22 cellular contexts compared by ENCODE assay signal in the genomic region with DNA sequence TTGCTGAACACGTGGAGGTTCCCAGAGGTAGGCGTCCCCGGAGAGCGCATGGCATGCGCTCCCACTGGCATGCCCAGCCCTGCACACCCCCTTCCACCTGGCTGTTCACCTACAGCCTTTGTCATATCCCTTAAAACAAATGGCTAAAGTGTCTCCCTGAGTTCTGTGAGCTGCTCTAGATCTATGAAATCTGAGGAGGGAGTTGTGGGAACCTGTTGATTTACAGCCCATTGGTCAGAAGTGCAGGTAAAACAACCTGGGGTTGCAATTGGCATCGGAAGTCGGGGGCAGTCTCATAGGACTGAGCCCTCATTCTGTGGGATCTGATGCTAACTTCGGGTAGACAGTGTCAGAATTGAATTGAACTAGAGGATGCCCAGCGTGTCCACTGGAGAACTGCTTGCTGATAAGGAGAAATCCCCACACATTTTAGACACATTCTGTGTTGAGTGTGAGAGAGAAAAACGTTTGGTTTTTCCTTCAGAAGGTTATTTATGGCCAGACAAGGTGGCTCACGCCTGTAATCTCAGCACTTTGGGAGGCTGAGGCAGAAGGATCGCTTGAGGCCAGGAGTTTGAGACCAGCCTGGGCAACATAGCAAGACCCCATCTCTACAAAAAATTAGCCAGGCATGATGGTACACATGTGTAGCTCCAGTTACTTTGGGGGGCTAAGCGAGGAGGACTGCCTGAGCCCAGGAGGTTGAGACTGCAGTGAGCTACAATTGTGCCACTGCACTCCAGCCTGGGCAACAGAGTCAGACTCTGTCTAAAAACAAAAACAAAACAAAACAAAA. TPM values are rescaled to one million over a fixed set of nuclear protein-coding genes. Genes with fewer than 3 reads are reported as not detected.
DNase-seq lines count a peak whose midpoint lies in the region; ATAC-seq, FAIRE-seq and TF ChIP-seq lines count a peak whose summit lies in the region.
"Had no signal": no experiment of that assay in that cellular context is flagged by ENCODE, and none has a peak within 500 bp of the region (broad histone marks: within the 10 kb centered on the region; RNA-seq: fewer than 3 reads in every experiment).

No MANE protein-coding gene starts in this region.

- TF ChIP-seq RAD21 in HepG2 (CRISPR knock-in tag; IDR thresholded peaks at IDR 0.05) (no peak), K562 (CRISPR knock-in tag; conservative IDR thresholded peaks at IDR 0.05 in 1 of 2, IDR thresholded peaks at IDR 0.05 in 1 of 2) (no peak)

- no peak for DNase-seq in HepG2 (ENCODE audit: low spot score)
- DNase-seq in right lobe of liver, result no peak
- DNase-seq in NCI-H69 (lab: John Stamatoyannopoulos, UW), result peak; percentile 25
- no peak for DNase-seq in K562 (ENCODE audit: extremely low read depth in 1 of 4, low spot score in 3 of 4)
- no peak for DNase-seq in type B pancreatic cell (ENCODE audit: extremely low spot score, unreplicated experiment)
- DNase-seq in SK-N-DZ (ENCODE audit: low spot score), result no peak
- DNase-seq in NCI-H1930 (lab: John Stamatoyannopoulos, UW), result no peak
- no peak for DNase-seq in coronary artery (ENCODE audit: low spot score)
- DNase-seq: ACHN; BE2C; C1 segment of cervical spinal cord; Caco-2; CD4-positive, alpha-beta T cell had no signal

- no peak overlapping the region for H3K4me3 ChIP-seq in HepG2 (replicated peaks in 1 of 3; ENCODE audit: insufficient read depth in 1 of 3, low read depth in 2 of 3, low read length in 3 of 3)
- H3K4me3 ChIP-seq in right lobe of liver, result no peak overlapping the region
- H3K4me3 ChIP-seq in K562, result no peak overlapping the region
- H3K4me3 ChIP-seq in coronary artery, result no peak overlapping the region
- H3K4me3 ChIP-seq: HAP-1 had no signal

- H4K20me1 ChIP-seq in HepG2 (ENCODE audit: insufficient read depth, low read length), result no peaks in the 10 kb centered on the region
- peaks cover 4% of the 10 kb centered on the region; the same call in 1 of the 2 replicates for H4K20me1 ChIP-seq in K562 (replicated peaks; ENCODE audit: control insufficient read depth, insufficient read depth, low read length)

- ATAC-seq in HepG2 (no peak), right lobe of liver (no peak), K562 (no peak)

- TF ChIP-seq POLR2A in HepG2 (IDR thresholded peaks at IDR 0.05; ENCODE audit: insufficient read depth in 1 of 2, low read depth in 2 of 2, low read length in 2 of 2), result no peak
- TF ChIP-seq POLR2A in right lobe of liver (IDR thresholded peaks at IDR 0.05), result no peak
- TF ChIP-seq POLR2A in K562 (conservative IDR thresholded peaks at IDR 0.05), result no peak

- intact Hi-C loops in HepG2 (cut with micrococcal nuclease; ENCODE audit: unreplicated experiment), result no loop called here
- intact Hi-C loops in right lobe of liver (cut with DNase I), result no loop called here
- intact Hi-C loops in K562 (cut with micrococcal nuclease), result no loop called here

- CTCF ChIA-PET in HepG2 (lab: Yijun Ruan, JAX; ENCODE audit: low intra/inter-chr PET ratio, low total read pairs), result no interaction called here
- CTCF ChIA-PET in K562 (lab: Yijun Ruan, JAX; ENCODE audit: low intra/inter-chr PET ratio), result no interaction called here

- H3K4me2 ChIP-seq in HepG2 (ENCODE audit: low read depth, low read length) (no peak overlapping the region), K562 (ENCODE audit: insufficient read depth, low read length) (no peak overlapping the region)

- H3K79me2 ChIP-seq in HepG2 (ENCODE audit: insufficient read depth, low read length) (no peaks in the 10 kb centered on the region), K562 (ENCODE audit: control insufficient read depth, insufficient read depth, low read length) (no peaks in the 10 kb centered on the region)

- no peaks in the 10 kb centered on the region for H3K36me3 Mint-ChIP-seq in type B pancreatic cell
- H3K36me3 Mint-ChIP-seq: IgD-negative memory B cell had no signal

- H3K9me3 Mint-ChIP-seq in type B pancreatic cell, result no peaks in the 10 kb centered on the region
- H3K9me3 Mint-ChIP-seq: CD4-positive, alpha-beta T cell; IgD-negative memory B cell had no signal

- H3K4me1 Mint-ChIP-seq in type B pancreatic cell (ENCODE audit: unreplicated experiment), result peaks cover 4% of the 10 kb centered on the region

- 39% methylated on average over 13 of the region's 13 CpGs for WGBS in HepG2 (ENCODE audit: low lambda C conversion rate)
- WGBS in right lobe of liver (ENCODE audit: insufficient coverage, low coverage, low lambda C conversion rate, missing lambda C conversion rate), result 70% methylated on average over 8 of the region's 13 CpGs
- 32% methylated on average over 13 of the region's 13 CpGs for WGBS in K562 (ENCODE audit: insufficient coverage, low coverage, missing lambda C conversion rate)

- H3K27me3 Mint-ChIP-seq in type B pancreatic cell, result no peaks in the 10 kb centered on the region
- H3K27me3 Mint-ChIP-seq: CD4-positive, alpha-beta T cell; IgD-negative memory B cell had no signal

- BruUV-seq in HepG2 (replicated peaks; lab: Mats Ljungman, UMichigan), result no TSS peak
- no TSS peak for BruUV-seq in K562 (replicated peaks; lab: Mats Ljungman, UMichigan)

- no peaks in the 10 kb centered on the region for H3K9me1 ChIP-seq in K562 (ENCODE audit: control insufficient read depth, insufficient read depth, low read length)

- H3K27me3 ChIP-seq in HepG2 (ENCODE audit: control insufficient read depth in 1 of 2, insufficient read depth in 2 of 2, low read length in 2 of 2) (0 out of 5 replicates have a peak, but pooled peaks cover 0 to 4% of the 10 kb centered on the region in 2 experiments), right lobe of liver (no peaks in the 10 kb centered on the region), K562 (ENCODE audit: control insufficient read depth in 2 of 2, insufficient read depth in 2 of 2, low read length in 2 of 2) (no peaks in the 10 kb centered on the region; a peak in 1 of 5 replicates)
- H3K27me3 ChIP-seq: BE2C had no signal

- TF ChIP-seq CTCF in HepG2 (CRISPR knock-in tag; IDR thresholded peaks at IDR 0.05) (no peak), right lobe of liver (IDR thresholded peaks at IDR 0.05) (no peak), K562 (IDR thresholded peaks at IDR 0.05 in 2 of 3, conservative IDR thresholded peaks at IDR 0.05 in 1 of 3; ENCODE audit: insufficient read depth in 2 of 3, low read depth in 1 of 3, low read length in 3 of 3) (no peak), type B pancreatic cell (conservative IDR thresholded peaks at IDR 0.05) (no peak), coronary artery (IDR thresholded peaks at IDR 0.05) (no peak)

- no peak overlapping the region for H3K4me3 Mint-ChIP-seq in type B pancreatic cell
- H3K4me3 Mint-ChIP-seq: CD4-positive, alpha-beta T cell; IgD-negative memory B cell had no signal

- POLR2A ChIA-PET in HepG2 (lab: Yijun Ruan, JAX), result no interaction called here
- POLR2A ChIA-PET in K562 (lab: Yijun Ruan, JAX), result interaction anchor here (0.6 to 1.5 kb wide), 2 partner anchors 8 to 1704 kb away, joined by 3 to 5 read pairs; no protein-coding TSS in a partner anchor

- H2AFZ ChIP-seq in HepG2 (ENCODE audit: low read length) (no peak overlapping the region), K562 (ENCODE audit: low read depth, low read length) (no peak overlapping the region)

- H3K27ac ChIP-seq in HepG2 (ENCODE audit: extremely low read length, insufficient read depth, low read length) (no peak overlapping the region), right lobe of liver (no peak overlapping the region), K562 (ENCODE audit: extremely low read depth, low read depth, low read length) (no peak overlapping the region), coronary artery (no peak overlapping the region)
- H3K27ac ChIP-seq: HL-60 had no signal

- TF ChIP-seq EP300 in HepG2 (IDR thresholded peaks at IDR 0.05; ENCODE audit: low read depth in 2 of 2, low read length in 2 of 2) (no peak), HepG2 (CRISPR knock-in tag; IDR thresholded peaks at IDR 0.05; ENCODE audit: borderline replicate concordance) (no peak), K562 (IDR thresholded peaks at IDR 0.05; ENCODE audit: low read length) (no peak)

- H3K27ac Mint-ChIP-seq in type B pancreatic cell, result peak overlapping the region; percentile 34
- H3K27ac Mint-ChIP-seq: CD4-positive, alpha-beta T cell; IgD-negative memory B cell had no signal

- H3K36me3 ChIP-seq in HepG2 (replicated peaks in 1 of 2; ENCODE audit: control insufficient read depth in 1 of 2, insufficient read depth in 2 of 2, low read length in 2 of 2) (no peaks in the 10 kb centered on the region), right lobe of liver (no peaks in the 10 kb centered on the region), K562 (ENCODE audit: control insufficient read depth, insufficient read depth, low read length) (no peaks in the 10 kb centered on the region)
- H3K36me3 ChIP-seq: BE2C, HAP-1 had no signal

- H3K4me1 ChIP-seq in HepG2 (ENCODE audit: insufficient read depth, low read length) (peaks cover 16% of the 10 kb centered on the region), right lobe of liver (peaks cover 0 to 7% (median 0%) of the 10 kb centered on the region in 4 donors), K562 (replicated peaks in 1 of 2; ENCODE audit: control insufficient read depth in 2 of 2, insufficient read depth in 2 of 2, low read length in 2 of 2) (peaks cover 6 to 18% of the 10 kb centered on the region in 2 experiments; a peak in 4 of 5 replicates)
- H3K4me1 ChIP-seq: BE2C, Caco-2, HAP-1 had no signal

- H3K9ac ChIP-seq in HepG2 (ENCODE audit: insufficient read depth, low read depth, low read length) (no peak overlapping the region), K562 (ENCODE audit: insufficient read depth in 1 of 2, low read depth in 2 of 2, low read length in 2 of 2) (no peak overlapping the region)

- no peak for FAIRE-seq in HepG2 (lab: Jason Lieb, UNC)
- FAIRE-seq in K562 (lab: Jason Lieb, UNC), result no peak
- FAIRE-seq: A204.1, D721Med, G401.6, GM12891, GM19239 had no signal

- in situ Hi-C loops in HepG2 (cut with HindIII; ENCODE audit: extremely low pct_ligation_motif_present, low pct_unique_long_range_greater_than_20kb), result no loop called here
- in situ Hi-C loops in K562 (cut with MboI), result no loop called here

- H3K9me3 ChIP-seq in HepG2 (ENCODE audit: low read length), result no peaks in the 10 kb centered on the region
- H3K9me3 ChIP-seq in right lobe of liver, result no peaks in the 10 kb centered on the region
- no peaks in the 10 kb centered on the region for H3K9me3 ChIP-seq in K562 (replicated peaks; ENCODE audit: control insufficient read depth, insufficient read depth, low read depth, low read length)
- H3K9me3 ChIP-seq: BE2C, Caco-2, HAP-1 had no signal

RNA-seq across cellular contexts. Expression of a gene that starts 22.1 kb away (rescaled TPM):
- total RNA-seq in HepG2 (2016; rRNA removed; fragmentation: Illumina TruSeq; extraction: Trizol) (not detected in 2 replicates), right lobe of liver (under 1 TPM in 1 of 6 experiments, not detected in 5; 0.33 TPM), K562 (2014; rRNA removed) (not detected in 2 replicates), K562 (2014; rRNA removed; fragmentation: Illumina TruSeq; extraction: Trizol) (not detected in 2 replicates), K562 (2015; rRNA removed; fragmentation: Illumina TruSeq; extraction: Trizol) (not detected in 2 replicates), K562 (2021) (not detected in 2 replicates), type B pancreatic cell (ENCODE audit: low replicate concordance) (1.4 and 26.2 TPM in 2 replicates)
- not detected in 2 replicates for total RNA-seq in HepG2 (2016; cell fraction: cytosol; rRNA removed; fragmentation: Illumina TruSeq; extraction: Trizol; ENCODE audit: low read depth)
- total RNA-seq in HepG2 (2016; cell fraction: insoluble cytoplasmic fraction; rRNA removed; fragmentation: Illumina TruSeq; extraction: Trizol), result not detected in 2 replicates
- not detected in 2 replicates for total RNA-seq in HepG2 (2016; cell fraction: membrane; rRNA removed; fragmentation: Illumina TruSeq; extraction: Trizol)
- not detected in 2 replicates for total RNA-seq in HepG2 (2016; cell fraction: nucleus; rRNA removed; fragmentation: Illumina TruSeq; extraction: Trizol)
- polyA plus RNA-seq in HepG2 (2011; rRNA removed) (not detected in 2 replicates), K562 (2011; rRNA removed) (not detected in 2 replicates), K562 (2014; fragmentation: Illumina TruSeq; extraction: Trizol) (not detected in 2 replicates), K562 (2014; fragmentation: Nextera tagmentation; extraction: Ambion mirVana) (not detected), K562 (2014; rRNA removed) (not detected in 2 replicates)
- polyA plus RNA-seq in HepG2 (2011; cell fraction: cytosol; rRNA removed), result not detected in 2 replicates
- not detected in 2 replicates for polyA plus RNA-seq in HepG2 (2011; cell fraction: nucleus; rRNA removed)
- polyA plus RNA-seq in HepG2 (2012), result not detected in 2 replicates
- not detected in 2 replicates for polyA plus RNA-seq in HepG2 (2016; cell fraction: cytosol; fragmentation: Illumina TruSeq; extraction: Trizol; ENCODE audit: low read depth)
- polyA plus RNA-seq in HepG2 (2016; cell fraction: insoluble cytoplasmic fraction; fragmentation: Illumina TruSeq; extraction: Trizol; ENCODE audit: low read depth), result not detected in 2 replicates
- polyA plus RNA-seq in HepG2 (2016; cell fraction: membrane; fragmentation: Illumina TruSeq; extraction: Trizol; ENCODE audit: low read depth), result not detected in 2 replicates
- polyA plus RNA-seq in HepG2 (2016; cell fraction: nucleus; fragmentation: Illumina TruSeq; extraction: Trizol; ENCODE audit: insufficient read depth, low read depth), result not detected in 2 replicates
- polyA minus RNA-seq in HepG2 (2011; rRNA and poly(A)+ RNA removed; ENCODE audit: low replicate concordance), result not detected in 2 replicates
- polyA minus RNA-seq in HepG2 (2011; cell fraction: cytosol; rRNA and poly(A)+ RNA removed), result not detected in 2 replicates
- polyA minus RNA-seq in HepG2 (2011; cell fraction: nucleus; rRNA and poly(A)+ RNA removed), result not detected in 2 replicates
- total RNA-seq in K562 (2011; cell fraction: chromatin; rRNA removed; ENCODE audit: low replicate concordance), result not detected in 2 replicates
- not detected in 2 replicates for total RNA-seq in K562 (2011; cell fraction: nucleolus; rRNA removed)
- not detected in 2 replicates for total RNA-seq in K562 (2011; cell fraction: nucleoplasm; rRNA removed)
- not detected in 2 replicates for polyA plus RNA-seq in K562 (2011; cell fraction: cytosol; rRNA removed)
- polyA plus RNA-seq in K562 (2011; cell fraction: nucleus; rRNA removed), result not detected in 2 replicates
- 0.04 TPM in 1 of 2 replicates, not detected in the other for polyA plus RNA-seq in K562 (2012)
- 0.06 TPM in 1 of 2 replicates, not detected in the other for polyA minus RNA-seq in K562 (2011; rRNA and poly(A)+ RNA removed)
- not detected in 2 replicates for polyA minus RNA-seq in K562 (2011; cell fraction: cytosol; rRNA and poly(A)+ RNA removed)
- polyA minus RNA-seq in K562 (2011; cell fraction: nucleus; rRNA and poly(A)+ RNA removed), result not detected in 2 replicates
- not detected in 2 replicates for polyA plus RNA-seq in SK-N-DZ (2014; cell fraction: cytosol; rRNA removed)
- not detected in 2 replicates for polyA plus RNA-seq in SK-N-DZ (2014; cell fraction: nucleus; rRNA removed)
- total RNA-seq: Caco-2; CD4-positive, alpha-beta T cell; HT1080 had no signal
- polyA plus RNA-seq: IgD-negative memory B cell had no signal
